ENCODE assay signal across 2 cellular contexts in the genomic region with DNA sequence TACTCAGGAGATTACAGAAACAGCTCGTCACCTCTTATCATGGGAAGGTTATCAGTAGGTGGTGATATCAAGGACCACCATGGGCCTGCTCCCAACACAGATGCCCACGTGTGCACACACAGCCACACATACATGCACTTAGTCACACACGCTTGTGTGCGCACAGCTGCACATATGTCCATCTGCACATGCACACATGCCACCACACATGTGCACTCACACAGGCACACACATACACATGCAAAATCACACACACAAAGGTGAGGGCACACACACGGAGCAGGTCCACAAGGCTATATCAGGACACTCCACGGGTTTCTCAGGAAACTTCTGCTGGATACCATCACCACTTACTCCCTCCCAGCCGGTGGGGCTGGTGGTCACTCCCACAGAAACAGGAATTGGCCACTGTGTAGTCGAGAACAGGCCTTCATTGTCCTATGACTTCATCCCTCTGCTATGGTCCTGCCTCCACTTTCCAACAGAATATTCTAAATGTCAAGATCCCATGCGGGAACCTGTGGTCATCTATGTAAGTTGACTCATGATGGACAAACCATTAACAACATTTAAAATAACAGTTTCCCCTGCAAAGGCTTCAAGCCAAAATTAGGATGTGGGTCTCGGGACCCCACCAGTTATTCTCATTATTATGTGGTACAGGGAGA.
TF ChIP-seq lines count a peak whose summit lies in the region.

No MANE protein-coding gene starts in this region.

TF ChIP-seq in SK-N-SH, 30 proteins besides CTCF, POLR2A, EP300 and RAD21 (continued from another document):
- TF ChIP-seq NFIC (IDR thresholded peaks at IDR 0.05; ENCODE audit: borderline replicate concordance): no peak
- no peak for TF ChIP-seq IRF3 (IDR thresholded peaks at IDR 0.05; ENCODE audit: low read depth, low read length)
- no peak for TF ChIP-seq NRF1 (IDR thresholded peaks at IDR 0.05; ENCODE audit: low read depth, low read length)
- no peak for TF ChIP-seq ELF1 (IDR thresholded peaks at IDR 0.05)
- TF ChIP-seq GATA2 (CRISPR knock-in tag; IDR thresholded peaks at IDR 0.05): no peak
- TF ChIP-seq TAF1 (IDR thresholded peaks at IDR 0.05; ENCODE audit: borderline replicate concordance, low read depth, low read length): no peak
- TF ChIP-seq MEF2A (IDR thresholded peaks at IDR 0.05; ENCODE audit: borderline replicate concordance, low read depth): no peak

TF ChIP-seq in SK-N-SH treated with all-trans-retinoic acid at 6 μM for 48 hours, 23 proteins besides CTCF, POLR2A, EP300 and RAD21 (continued from another document):
- no peak for TF ChIP-seq TCF4 (CRISPR knock-in tag; IDR thresholded peaks at IDR 0.05; ENCODE audit: borderline replicate concordance)
- no peak for TF ChIP-seq TOX (CRISPR knock-in tag; IDR thresholded peaks at IDR 0.05; ENCODE audit: borderline replicate concordance)
- TF ChIP-seq ISL1 (CRISPR knock-in tag; IDR thresholded peaks at IDR 0.05): no peak
- TF ChIP-seq ZFP3 (CRISPR knock-in tag; IDR thresholded peaks at IDR 0.05): no peak
- TF ChIP-seq, protein P1, sequence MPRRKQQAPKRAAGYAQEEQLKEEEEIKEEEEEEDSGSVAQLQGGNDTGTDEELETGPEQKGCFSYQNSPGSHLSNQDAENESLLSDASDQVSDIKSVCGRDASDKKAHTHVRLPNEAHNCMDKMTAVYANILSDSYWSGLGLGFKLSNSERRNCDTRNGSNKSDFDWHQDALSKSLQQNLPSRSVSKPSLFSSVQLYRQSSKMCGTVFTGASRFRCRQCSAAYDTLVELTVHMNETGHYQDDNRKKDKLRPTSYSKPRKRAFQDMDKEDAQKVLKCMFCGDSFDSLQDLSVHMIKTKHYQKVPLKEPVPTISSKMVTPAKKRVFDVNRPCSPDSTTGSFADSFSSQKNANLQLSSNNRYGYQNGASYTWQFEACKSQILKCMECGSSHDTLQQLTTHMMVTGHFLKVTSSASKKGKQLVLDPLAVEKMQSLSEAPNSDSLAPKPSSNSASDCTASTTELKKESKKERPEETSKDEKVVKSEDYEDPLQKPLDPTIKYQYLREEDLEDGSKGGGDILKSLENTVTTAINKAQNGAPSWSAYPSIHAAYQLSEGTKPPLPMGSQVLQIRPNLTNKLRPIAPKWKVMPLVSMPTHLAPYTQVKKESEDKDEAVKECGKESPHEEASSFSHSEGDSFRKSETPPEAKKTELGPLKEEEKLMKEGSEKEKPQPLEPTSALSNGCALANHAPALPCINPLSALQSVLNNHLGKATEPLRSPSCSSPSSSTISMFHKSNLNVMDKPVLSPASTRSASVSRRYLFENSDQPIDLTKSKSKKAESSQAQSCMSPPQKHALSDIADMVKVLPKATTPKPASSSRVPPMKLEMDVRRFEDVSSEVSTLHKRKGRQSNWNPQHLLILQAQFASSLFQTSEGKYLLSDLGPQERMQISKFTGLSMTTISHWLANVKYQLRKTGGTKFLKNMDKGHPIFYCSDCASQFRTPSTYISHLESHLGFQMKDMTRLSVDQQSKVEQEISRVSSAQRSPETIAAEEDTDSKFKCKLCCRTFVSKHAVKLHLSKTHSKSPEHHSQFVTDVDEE (CRISPR knock-in tag; IDR thresholded peaks at IDR 0.05): no peak
- no peak for TF ChIP-seq ZNF565 (CRISPR knock-in tag; conservative IDR thresholded peaks at IDR 0.05; ENCODE audit: low read depth)
- TF ChIP-seq GLIS3 (CRISPR knock-in tag; IDR thresholded peaks at IDR 0.05): no peak
- TF ChIP-seq SNAI2 (CRISPR knock-in tag; IDR thresholded peaks at IDR 0.05): no peak
